Comparison of ENCODE assay signal across 17 cellular contexts in genomic region chr4:121125486-121125885, GRCh38. TPM values are rescaled to one million over a fixed set of nuclear protein-coding genes. Genes with fewer than 3 reads are reported as not detected.
"Had no signal": no experiment of that assay in that cellular context is flagged by ENCODE, and none has a peak within 500 bp of the region (broad histone marks: within the 10 kb centered on the region; RNA-seq: fewer than 3 reads in every experiment).

No MANE protein-coding gene starts in this region.

- FAIRE-seq: pancreas had no signal

- H3K9me3 ChIP-seq: colonic mucosa, pancreas, suprapubic skin, thyroid gland, uterus had no signal

- DNase-seq: colonic mucosa; effector CD4-positive, alpha-beta T cell; foreskin melanocyte; heart left ventricle; hippocampal formation; kidney glomerular epithelial cell; naive B cell; occipital lobe; pancreas; stimulated activated CD4-positive, alpha-beta T cell treated with anti-CD3 and anti-CD28 coated beads, Interleukin-4, amount 100 ng/mL, for 1 hour; stimulated activated CD8-positive, alpha-beta memory T cell treated with anti-CD3 and anti-CD28 coated beads, Interleukin-4, amount 100 ng/mL, for 48 hours; thyroid gland; uterus had no signal

- H3K27ac ChIP-seq: colonic mucosa, heart left ventricle, pancreas, suprapubic skin, thyroid gland, uterus had no signal

- H3K36me3 ChIP-seq: colonic mucosa, heart left ventricle, pancreas, suprapubic skin, thyroid gland, uterus had no signal

- H3K4me3 ChIP-seq: colonic mucosa, heart left ventricle, pancreas, suprapubic skin, thyroid gland, uterus had no signal

- H3K27me3 ChIP-seq: colonic mucosa, heart left ventricle, pancreas, suprapubic skin, thyroid gland, uterus had no signal

- H3K4me1 ChIP-seq: colonic mucosa, heart left ventricle, pancreas, suprapubic skin, thyroid gland, uterus had no signal

- ATAC-seq: heart left ventricle; pancreas; right cardiac atrium; stimulated activated memory B cell treated with anti-CD40 and anti-IgM and Interleukin-4, amounts not matched to agents 10 μg/mL and 1 μg/mL and 100 μg/mL, for 72 hours had no signal

RNA-seq across cellular contexts. Expression of gene TNIP3, which starts 38.6 kb away (rescaled TPM):
- total RNA-seq: progenitor cell of endocrine pancreas, right cardiac atrium, suprapubic skin, thyroid gland had no signal
- polyA plus RNA-seq: pancreas, right cardiac atrium had no signal
